1 cellular context compared by ENCODE assay signal in the genomic region with DNA sequence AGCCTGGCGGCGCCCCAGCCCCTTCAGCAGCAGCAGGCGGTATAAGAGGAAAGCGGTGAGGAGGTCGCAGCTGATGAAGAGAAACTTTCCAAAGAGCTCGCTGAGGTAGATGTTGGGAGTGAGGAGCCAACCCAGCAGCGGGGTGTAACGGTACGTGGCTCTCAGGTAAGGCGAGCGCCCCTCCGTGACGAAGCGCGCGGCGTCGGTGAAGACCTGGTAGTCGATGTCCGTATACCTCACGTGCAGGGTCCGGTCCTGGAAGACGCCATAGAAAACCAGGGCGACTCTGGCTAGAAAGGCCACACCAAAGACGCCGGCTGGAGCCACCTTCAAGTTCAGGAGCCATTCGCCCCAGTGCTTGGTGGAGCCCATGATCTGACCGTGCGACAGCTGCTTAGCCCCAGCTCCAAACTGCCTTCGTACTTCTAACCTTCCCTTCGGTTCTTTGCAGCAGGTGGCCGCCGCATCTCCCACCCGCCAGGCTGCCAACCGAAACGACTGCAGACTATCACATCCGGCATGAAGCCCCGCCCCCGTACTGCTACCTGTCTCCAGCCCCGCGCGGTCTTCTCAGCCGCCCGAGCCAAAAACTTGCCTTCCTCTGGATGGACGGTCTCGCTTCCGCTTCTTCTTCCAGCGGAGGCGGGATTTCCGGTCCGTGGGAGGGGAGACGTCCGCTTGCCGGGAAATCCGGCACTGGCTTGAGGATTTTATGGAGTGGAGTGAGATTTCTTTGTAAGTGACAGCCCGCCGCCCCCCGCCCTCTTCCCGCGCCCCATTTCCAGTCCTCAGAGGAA.
A peak's percentile ranks its signal among the peaks of the same experiment; 100 is the strongest.
TF ChIP-seq lines count a peak whose summit lies in the region.

A gene (minus strand): TSS at position 623 of the 797 bp plus-strand sequence. CDS start 251 bp downstream, at position 372.

TF ChIP-seq in HepG2, 621 proteins besides CTCF, POLR2A, EP300 and RAD21 (continued from another document and continues in another):
- TF ChIP-seq GPN1 (CRISPR knock-in tag; IDR thresholded peaks at IDR 0.05; ENCODE audit: borderline replicate concordance) (no peak), GLI4 (CRISPR knock-in tag; IDR thresholded peaks at IDR 0.05; ENCODE audit: borderline replicate concordance) (no peak), ZNF776 (CRISPR knock-in tag; IDR thresholded peaks at IDR 0.05) (no peak), FOXO1 (CRISPR knock-in tag; IDR thresholded peaks at IDR 0.05) (no peak), CREB1 (IDR thresholded peaks at IDR 0.05) (no peak), CREB1 (CRISPR knock-in tag; IDR thresholded peaks at IDR 0.05) (peak; percentile 71), THAP11 (CRISPR knock-in tag; IDR thresholded peaks at IDR 0.05) (peak; percentile 91), KAT2B (IDR thresholded peaks at IDR 0.05; ENCODE audit: borderline replicate concordance, low read depth, low read length) (no peak), REPIN1 (CRISPR knock-in tag; IDR thresholded peaks at IDR 0.05; ENCODE audit: borderline replicate concordance, low read depth) (no peak), ZSCAN29 (CRISPR knock-in tag; conservative IDR thresholded peaks at IDR 0.05) (no peak), SAP130 (CRISPR knock-in tag; IDR thresholded peaks at IDR 0.05; ENCODE audit: low read depth) (peak; percentile 92), ZNF326 (CRISPR knock-in tag; IDR thresholded peaks at IDR 0.05; ENCODE audit: borderline replicate concordance) (no peak), TBL1XR1 (IDR thresholded peaks at IDR 0.05; ENCODE audit: borderline replicate concordance, low read length, partially characterized antibody) (no peak), MTA1 (CRISPR knock-in tag; IDR thresholded peaks at IDR 0.05; ENCODE audit: borderline replicate concordance) (no peak), SRSF4 (IDR thresholded peaks at IDR 0.05; ENCODE audit: low read depth, low read length, poor library complexity, severe bottlenecking) (no peak), HMG20B (CRISPR knock-in tag; conservative IDR thresholded peaks at IDR 0.05) (no peak), GATAD2A (CRISPR knock-in tag; IDR thresholded peaks at IDR 0.05) (peak; percentile 4; the same call in 1 of the 2 replicates), JARID2 (CRISPR knock-in tag; IDR thresholded peaks at IDR 0.05; ENCODE audit: insufficient replicate concordance) (peak; percentile 47), HOXD1 (CRISPR knock-in tag; IDR thresholded peaks at IDR 0.05) (0 out of 2 replicates have a peak, but pooled peaks have one; percentile 17), ELF1 (CRISPR knock-in tag; IDR thresholded peaks at IDR 0.05) (peak; percentile 92), ZC3H4 (CRISPR knock-in tag; IDR thresholded peaks at IDR 0.05; ENCODE audit: borderline replicate concordance) (no peak), ZNF768 (CRISPR knock-in tag; IDR thresholded peaks at IDR 0.05) (no peak; the same call in 1 of the 2 replicates), IKZF1 (IDR thresholded peaks at IDR 0.05) (no peak), ZNF720 (CRISPR knock-in tag; IDR thresholded peaks at IDR 0.05) (no peak)
- TF ChIP-seq, protein P1, sequence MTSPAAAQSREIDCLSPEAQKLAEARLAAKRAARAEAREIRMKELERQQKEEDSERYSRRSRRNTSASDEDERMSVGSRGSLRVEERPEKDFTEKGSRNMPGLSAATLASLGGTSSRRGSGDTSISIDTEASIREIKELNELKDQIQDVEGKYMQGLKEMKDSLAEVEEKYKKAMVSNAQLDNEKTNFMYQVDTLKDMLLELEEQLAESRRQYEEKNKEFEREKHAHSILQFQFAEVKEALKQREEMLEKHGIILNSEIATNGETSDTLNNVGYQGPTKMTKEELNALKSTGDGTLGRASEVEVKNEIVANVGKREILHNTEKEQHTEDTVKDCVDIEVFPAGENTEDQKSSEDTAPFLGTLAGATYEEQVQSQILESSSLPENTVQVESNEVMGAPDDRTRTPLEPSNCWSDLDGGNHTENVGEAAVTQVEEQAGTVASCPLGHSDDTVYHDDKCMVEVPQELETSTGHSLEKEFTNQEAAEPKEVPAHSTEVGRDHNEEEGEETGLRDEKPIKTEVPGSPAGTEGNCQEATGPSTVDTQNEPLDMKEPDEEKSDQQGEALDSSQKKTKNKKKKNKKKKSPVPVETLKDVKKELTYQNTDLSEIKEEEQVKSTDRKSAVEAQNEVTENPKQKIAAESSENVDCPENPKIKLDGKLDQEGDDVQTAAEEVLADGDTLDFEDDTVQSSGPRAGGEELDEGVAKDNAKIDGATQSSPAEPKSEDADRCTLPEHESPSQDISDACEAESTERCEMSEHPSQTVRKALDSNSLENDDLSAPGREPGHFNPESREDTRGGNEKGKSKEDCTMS (CRISPR knock-in tag; conservative IDR thresholded peaks at IDR 0.05) = no peak
- TF ChIP-seq, protein P2, sequence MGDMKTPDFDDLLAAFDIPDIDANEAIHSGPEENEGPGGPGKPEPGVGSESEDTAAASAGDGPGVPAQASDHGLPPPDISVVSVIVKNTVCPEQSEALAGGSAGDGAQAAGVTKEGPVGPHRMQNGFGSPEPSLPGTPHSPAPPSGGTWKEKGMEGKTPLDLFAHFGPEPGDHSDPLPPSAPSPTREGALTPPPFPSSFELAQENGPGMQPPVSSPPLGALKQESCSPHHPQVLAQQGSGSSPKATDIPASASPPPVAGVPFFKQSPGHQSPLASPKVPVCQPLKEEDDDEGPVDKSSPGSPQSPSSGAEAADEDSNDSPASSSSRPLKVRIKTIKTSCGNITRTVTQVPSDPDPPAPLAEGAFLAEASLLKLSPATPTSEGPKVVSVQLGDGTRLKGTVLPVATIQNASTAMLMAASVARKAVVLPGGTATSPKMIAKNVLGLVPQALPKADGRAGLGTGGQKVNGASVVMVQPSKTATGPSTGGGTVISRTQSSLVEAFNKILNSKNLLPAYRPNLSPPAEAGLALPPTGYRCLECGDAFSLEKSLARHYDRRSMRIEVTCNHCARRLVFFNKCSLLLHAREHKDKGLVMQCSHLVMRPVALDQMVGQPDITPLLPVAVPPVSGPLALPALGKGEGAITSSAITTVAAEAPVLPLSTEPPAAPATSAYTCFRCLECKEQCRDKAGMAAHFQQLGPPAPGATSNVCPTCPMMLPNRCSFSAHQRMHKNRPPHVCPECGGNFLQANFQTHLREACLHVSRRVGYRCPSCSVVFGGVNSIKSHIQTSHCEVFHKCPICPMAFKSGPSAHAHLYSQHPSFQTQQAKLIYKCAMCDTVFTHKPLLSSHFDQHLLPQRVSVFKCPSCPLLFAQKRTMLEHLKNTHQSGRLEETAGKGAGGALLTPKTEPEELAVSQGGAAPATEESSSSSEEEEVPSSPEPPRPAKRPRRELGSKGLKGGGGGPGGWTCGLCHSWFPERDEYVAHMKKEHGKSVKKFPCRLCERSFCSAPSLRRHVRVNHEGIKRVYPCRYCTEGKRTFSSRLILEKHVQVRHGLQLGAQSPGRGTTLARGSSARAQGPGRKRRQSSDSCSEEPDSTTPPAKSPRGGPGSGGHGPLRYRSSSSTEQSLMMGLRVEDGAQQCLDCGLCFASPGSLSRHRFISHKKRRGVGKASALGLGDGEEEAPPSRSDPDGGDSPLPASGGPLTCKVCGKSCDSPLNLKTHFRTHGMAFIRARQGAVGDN (CRISPR knock-in tag; IDR thresholded peaks at IDR 0.05) = peak; percentile 94
- TF ChIP-seq, protein P3, sequence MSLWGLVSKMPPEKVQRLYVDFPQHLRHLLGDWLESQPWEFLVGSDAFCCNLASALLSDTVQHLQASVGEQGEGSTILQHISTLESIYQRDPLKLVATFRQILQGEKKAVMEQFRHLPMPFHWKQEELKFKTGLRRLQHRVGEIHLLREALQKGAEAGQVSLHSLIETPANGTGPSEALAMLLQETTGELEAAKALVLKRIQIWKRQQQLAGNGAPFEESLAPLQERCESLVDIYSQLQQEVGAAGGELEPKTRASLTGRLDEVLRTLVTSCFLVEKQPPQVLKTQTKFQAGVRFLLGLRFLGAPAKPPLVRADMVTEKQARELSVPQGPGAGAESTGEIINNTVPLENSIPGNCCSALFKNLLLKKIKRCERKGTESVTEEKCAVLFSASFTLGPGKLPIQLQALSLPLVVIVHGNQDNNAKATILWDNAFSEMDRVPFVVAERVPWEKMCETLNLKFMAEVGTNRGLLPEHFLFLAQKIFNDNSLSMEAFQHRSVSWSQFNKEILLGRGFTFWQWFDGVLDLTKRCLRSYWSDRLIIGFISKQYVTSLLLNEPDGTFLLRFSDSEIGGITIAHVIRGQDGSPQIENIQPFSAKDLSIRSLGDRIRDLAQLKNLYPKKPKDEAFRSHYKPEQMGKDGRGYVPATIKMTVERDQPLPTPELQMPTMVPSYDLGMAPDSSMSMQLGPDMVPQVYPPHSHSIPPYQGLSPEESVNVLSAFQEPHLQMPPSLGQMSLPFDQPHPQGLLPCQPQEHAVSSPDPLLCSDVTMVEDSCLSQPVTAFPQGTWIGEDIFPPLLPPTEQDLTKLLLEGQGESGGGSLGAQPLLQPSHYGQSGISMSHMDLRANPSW (CRISPR knock-in tag; IDR thresholded peaks at IDR 0.05; ENCODE audit: borderline replicate concordance) = no peak; the same call in 1 of the 2 replicates
- TF ChIP-seq, protein P4, sequence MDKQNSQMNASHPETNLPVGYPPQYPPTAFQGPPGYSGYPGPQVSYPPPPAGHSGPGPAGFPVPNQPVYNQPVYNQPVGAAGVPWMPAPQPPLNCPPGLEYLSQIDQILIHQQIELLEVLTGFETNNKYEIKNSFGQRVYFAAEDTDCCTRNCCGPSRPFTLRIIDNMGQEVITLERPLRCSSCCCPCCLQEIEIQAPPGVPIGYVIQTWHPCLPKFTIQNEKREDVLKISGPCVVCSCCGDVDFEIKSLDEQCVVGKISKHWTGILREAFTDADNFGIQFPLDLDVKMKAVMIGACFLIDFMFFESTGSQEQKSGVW (CRISPR knock-in tag; IDR thresholded peaks at IDR 0.05; ENCODE audit: borderline replicate concordance) = no peak
- TF ChIP-seq, protein P5, sequence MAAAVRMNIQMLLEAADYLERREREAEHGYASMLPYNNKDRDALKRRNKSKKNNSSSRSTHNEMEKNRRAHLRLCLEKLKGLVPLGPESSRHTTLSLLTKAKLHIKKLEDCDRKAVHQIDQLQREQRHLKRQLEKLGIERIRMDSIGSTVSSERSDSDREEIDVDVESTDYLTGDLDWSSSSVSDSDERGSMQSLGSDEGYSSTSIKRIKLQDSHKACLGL (CRISPR knock-in tag; IDR thresholded peaks at IDR 0.05) = peak; percentile 49; the same call in 1 of the 2 replicates
- TF ChIP-seq, protein P6, sequence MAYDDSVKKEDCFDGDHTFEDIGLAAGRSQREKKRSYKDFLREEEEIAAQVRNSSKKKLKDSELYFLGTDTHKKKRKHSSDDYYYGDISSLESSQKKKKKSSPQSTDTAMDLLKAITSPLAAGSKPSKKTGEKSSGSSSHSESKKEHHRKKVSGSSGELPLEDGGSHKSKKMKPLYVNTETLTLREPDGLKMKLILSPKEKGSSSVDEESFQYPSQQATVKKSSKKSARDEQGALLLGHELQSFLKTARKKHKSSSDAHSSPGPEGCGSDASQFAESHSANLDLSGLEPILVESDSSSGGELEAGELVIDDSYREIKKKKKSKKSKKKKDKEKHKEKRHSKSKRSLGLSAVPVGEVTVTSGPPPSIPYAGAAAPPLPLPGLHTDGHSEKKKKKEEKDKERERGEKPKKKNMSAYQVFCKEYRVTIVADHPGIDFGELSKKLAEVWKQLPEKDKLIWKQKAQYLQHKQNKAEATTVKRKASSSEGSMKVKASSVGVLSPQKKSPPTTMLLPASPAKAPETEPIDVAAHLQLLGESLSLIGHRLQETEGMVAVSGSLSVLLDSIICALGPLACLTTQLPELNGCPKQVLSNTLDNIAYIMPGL (CRISPR knock-in tag; IDR thresholded peaks at IDR 0.05; ENCODE audit: borderline replicate concordance in 1 of 2, low read depth in 1 of 2) = no peak; a peak in 2 of 4 replicates
- TF ChIP-seq, protein P7, sequence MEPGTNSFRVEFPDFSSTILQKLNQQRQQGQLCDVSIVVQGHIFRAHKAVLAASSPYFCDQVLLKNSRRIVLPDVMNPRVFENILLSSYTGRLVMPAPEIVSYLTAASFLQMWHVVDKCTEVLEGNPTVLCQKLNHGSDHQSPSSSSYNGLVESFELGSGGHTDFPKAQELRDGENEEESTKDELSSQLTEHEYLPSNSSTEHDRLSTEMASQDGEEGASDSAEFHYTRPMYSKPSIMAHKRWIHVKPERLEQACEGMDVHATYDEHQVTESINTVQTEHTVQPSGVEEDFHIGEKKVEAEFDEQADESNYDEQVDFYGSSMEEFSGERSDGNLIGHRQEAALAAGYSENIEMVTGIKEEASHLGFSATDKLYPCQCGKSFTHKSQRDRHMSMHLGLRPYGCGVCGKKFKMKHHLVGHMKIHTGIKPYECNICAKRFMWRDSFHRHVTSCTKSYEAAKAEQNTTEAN (CRISPR knock-in tag; conservative IDR thresholded peaks at IDR 0.05) = peak; percentile 67; the same call in 1 of the 2 replicates
